1 cellular context compared by ENCODE assay signal in genomic region chr3:141804778-141805639, GRCh38.
TF ChIP-seq lines count a peak whose summit lies in the region.

No MANE protein-coding gene starts in this region.

TF ChIP-seq in K562, 482 proteins besides CTCF, POLR2A, EP300 and RAD21 (continued from another document and continues in another):
- TF ChIP-seq ZNF584 (CRISPR knock-in tag; IDR thresholded peaks at IDR 0.05; ENCODE audit: low read depth) (no peak), TRIM25 (IDR thresholded peaks at IDR 0.05; ENCODE audit: borderline replicate concordance) (peak; percentile 92; the same call in 1 of the 2 replicates), WHSC1 (IDR thresholded peaks at IDR 0.05; ENCODE audit: low read length) (no peak), FOXA3 (CRISPR knock-in tag; conservative IDR thresholded peaks at IDR 0.05 in 1 of 2, IDR thresholded peaks at IDR 0.05 in 1 of 2) (peak in 1 of 2 experiments; percentile 84; a peak in 1 of 4 replicates), KHSRP (IDR thresholded peaks at IDR 0.05) (peak; percentile 32; the same call in 1 of the 2 replicates), MYNN (IDR thresholded peaks at IDR 0.05) (peak; percentile 90), MYNN (CRISPR knock-in tag; IDR thresholded peaks at IDR 0.05) (no peak), ATF7 (IDR thresholded peaks at IDR 0.05) (peak; percentile 85), MIER1 (IDR thresholded peaks at IDR 0.05; ENCODE audit: low read depth) (peak; percentile 82), ZNF146 (CRISPR knock-in tag; IDR thresholded peaks at IDR 0.05; ENCODE audit: unreplicated experiment) (no peak), ZNF175 (CRISPR knock-in tag; IDR thresholded peaks at IDR 0.05; ENCODE audit: low read depth) (no peak), MAX (CRISPR knock-in tag; IDR thresholded peaks at IDR 0.05) (peak; percentile 96), CREB1 (IDR thresholded peaks at IDR 0.05) (peak; percentile 49; the same call in 1 of the 2 replicates), CREB1 (CRISPR knock-in tag; IDR thresholded peaks at IDR 0.05) (peak; percentile 51; the same call in 1 of the 2 replicates), ZFP1 (CRISPR knock-in tag; IDR thresholded peaks at IDR 0.05) (no peak), SP1 (CRISPR knock-in tag; IDR thresholded peaks at IDR 0.05) (peak; percentile 35; the same call in 1 of the 2 replicates), ZNF436 (CRISPR knock-in tag; IDR thresholded peaks at IDR 0.05) (no peak), MAZ (CRISPR knock-in tag; conservative IDR thresholded peaks at IDR 0.05 in 1 of 2, IDR thresholded peaks at IDR 0.05 in 1 of 2) (no peak), CCNT2 (IDR thresholded peaks at IDR 0.05; ENCODE audit: borderline replicate concordance, extremely low read depth, insufficient read length, low read depth, low read length) (peak; percentile 98), CHAMP1 (IDR thresholded peaks at IDR 0.05) (peak; percentile 90), GTF2F1 (IDR thresholded peaks at IDR 0.05; ENCODE audit: low read depth, low read length) (no peak), HDAC6 (IDR thresholded peaks at IDR 0.05; ENCODE audit: low read depth, low read length) (no peak), POU5F1 (IDR thresholded peaks at IDR 0.05; ENCODE audit: borderline replicate concordance, low read depth, low read length, partially characterized antibody) (no peak), ZNF217 (CRISPR knock-in tag; IDR thresholded peaks at IDR 0.05) (no peak), POLR3G (IDR thresholded peaks at IDR 0.05; ENCODE audit: extremely low read depth, insufficient read length, insufficient replicate concordance) (no peak), ZNF511 (CRISPR knock-in tag; IDR thresholded peaks at IDR 0.05) (peak; percentile 72), DPF2 (IDR thresholded peaks at IDR 0.05) (peak; percentile 97), C11orf30 (IDR thresholded peaks at IDR 0.05; ENCODE audit: low read depth) (peak; percentile 97), SOX6 (IDR thresholded peaks at IDR 0.05) (peak; percentile 97), ETS2 (tag; IDR thresholded peaks at IDR 0.05; ENCODE audit: borderline replicate concordance, poor library complexity, severe bottlenecking) (no peak), TEAD4 (IDR thresholded peaks at IDR 0.05; ENCODE audit: low read length) (peak; percentile 96), TEAD4 (CRISPR knock-in tag; IDR thresholded peaks at IDR 0.05; ENCODE audit: borderline replicate concordance) (no peak), SMAD3 (CRISPR knock-in tag; conservative IDR thresholded peaks at IDR 0.05) (no peak), ATF4 (CRISPR knock-in tag; IDR thresholded peaks at IDR 0.05) (peak; percentile 3; the same call in 1 of the 2 replicates), MECOM (CRISPR knock-in tag; IDR thresholded peaks at IDR 0.05) (peak; percentile 79), ADNP (tag; IDR thresholded peaks at IDR 0.05) (peak; percentile 89), PCBP2 (IDR thresholded peaks at IDR 0.05; ENCODE audit: low read depth, low read length, poor library complexity, severe bottlenecking) (no peak), MYBL2 (IDR thresholded peaks at IDR 0.05; ENCODE audit: low read depth) (peak; percentile 55), MYBL2 (CRISPR knock-in tag; IDR thresholded peaks at IDR 0.05; ENCODE audit: borderline replicate concordance) (no peak), SNIP1 (IDR thresholded peaks at IDR 0.05; ENCODE audit: low read depth) (peak; percentile 75; the same call in 1 of the 2 replicates), ZNF518B (CRISPR knock-in tag; IDR thresholded peaks at IDR 0.05) (no peak), GTF2A2 (tag; IDR thresholded peaks at IDR 0.05) (no peak), LARP7 (IDR thresholded peaks at IDR 0.05) (peak; percentile 99), NFXL1 (CRISPR knock-in tag; IDR thresholded peaks at IDR 0.05) (no peak), SMC3 (conservative IDR thresholded peaks at IDR 0.05; ENCODE audit: insufficient read depth, low read depth, low read length) (no peak), KLF16 (IDR thresholded peaks at IDR 0.05) (peak; percentile 76; the same call in 1 of the 2 replicates), TAF1 (IDR thresholded peaks at IDR 0.05; ENCODE audit: control insufficient read depth, extremely low read depth, insufficient read depth, low read length, severe bottlenecking) (peak; percentile 19), ASH1L (IDR thresholded peaks at IDR 0.05; ENCODE audit: borderline replicate concordance, low read depth, partially characterized antibody) (peak; percentile 55), TCF3 (CRISPR knock-in tag; IDR thresholded peaks at IDR 0.05) (peak; percentile 99), MXI1 (IDR thresholded peaks at IDR 0.05; ENCODE audit: low read depth, low read length) (no peak), NRF1 (conservative IDR thresholded peaks at IDR 0.05 in 1 of 2, IDR thresholded peaks at IDR 0.05 in 1 of 2) (peak; percentile 86 to 89), ZNF76 (CRISPR knock-in tag; IDR thresholded peaks at IDR 0.05; ENCODE audit: borderline replicate concordance) (0 out of 2 replicates have a peak, but pooled peaks have one; percentile 10), SAP30 (IDR thresholded peaks at IDR 0.05; ENCODE audit: borderline replicate concordance, insufficient read depth, low read depth, low read length, poor library complexity, severe bottlenecking) (no peak), ZNF408 (CRISPR knock-in tag; IDR thresholded peaks at IDR 0.05; ENCODE audit: low read depth) (no peak), BACH1 (tag; IDR thresholded peaks at IDR 0.05) (peak; percentile 87), MTA3 (IDR thresholded peaks at IDR 0.05; ENCODE audit: borderline replicate concordance) (peak; percentile 81; the same call in 1 of the 2 replicates), SREBF2 (CRISPR knock-in tag; IDR thresholded peaks at IDR 0.05) (no peak), CBX3 (IDR thresholded peaks at IDR 0.05; ENCODE audit: borderline replicate concordance in 1 of 2, low read length in 2 of 2) (no peak; a peak in 1 of 3 replicates), KDM1A (IDR thresholded peaks at IDR 0.05) (peak; percentile 99), ZBTB2 (IDR thresholded peaks at IDR 0.05) (peak; percentile 88), ZNF280A (IDR thresholded peaks at IDR 0.05; ENCODE audit: low read depth, partially characterized antibody) (peak; percentile 60), FOS (IDR thresholded peaks at IDR 0.05; ENCODE audit: extremely low read depth, insufficient read length) (peak; percentile 38)
